Comparison of ENCODE assay signal across 22 cellular contexts in the genomic region with DNA sequence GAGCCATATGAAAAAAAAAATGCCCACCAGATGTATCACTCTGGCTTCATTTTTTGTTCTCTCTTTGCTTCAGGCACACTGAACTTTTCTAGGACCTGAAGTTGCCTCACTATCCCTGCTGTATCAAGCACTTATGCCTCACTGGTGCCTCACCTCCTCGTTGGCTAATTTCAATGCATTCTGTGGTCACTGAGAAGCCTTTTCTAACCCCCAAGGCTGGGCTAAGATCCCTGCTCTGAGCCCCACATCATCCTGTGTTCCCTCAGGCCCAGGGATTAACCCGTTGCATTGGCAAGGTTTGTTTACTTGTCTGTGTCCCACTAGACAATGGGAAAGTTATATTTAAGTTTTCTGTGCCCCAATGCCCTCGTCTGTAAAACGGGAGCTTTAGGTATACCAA.
DNase-seq lines count a peak whose midpoint lies in the region; ATAC-seq and TF ChIP-seq lines count a peak whose summit lies in the region.
"Had no signal": no experiment of that assay in that cellular context is flagged by ENCODE, and none has a peak within 500 bp of the region (broad histone marks: within the 10 kb centered on the region; RNA-seq: fewer than 3 reads in every experiment).

No MANE protein-coding gene starts in this region.

- intact Hi-C loops in thyroid gland (cut with DNase I), result no loop called here

- H3K4me1 ChIP-seq in thyroid gland, result peaks cover 54 to 60% of the 10 kb centered on the region in 2 donors
- H3K4me1 ChIP-seq: HAP-1, SJCRH30 had no signal

- no peaks in the 10 kb centered on the region for H3K9me3 ChIP-seq in thyroid gland
- H3K9me3 ChIP-seq: BLaER1 treated with 17β-estradiol and CSF1 and Interleukin-3, amounts not matched to agents 10 nM and 100 nM; HAP-1; SJCRH30 had no signal

- TF ChIP-seq CTCF in astrocyte of the spinal cord (IDR thresholded peaks at IDR 0.05; ENCODE audit: low read depth, low read length) (no peak), thyroid gland (IDR thresholded peaks at IDR 0.05) (no peak)

- no peaks in the 10 kb centered on the region for H3K36me3 ChIP-seq in thyroid gland
- H3K36me3 ChIP-seq: BLaER1 treated with 17β-estradiol and CSF1 and Interleukin-3, amounts not matched to agents 10 nM and 100 nM; HAP-1; SJCRH30 had no signal

- no peaks in the 10 kb centered on the region for H3K27me3 ChIP-seq in thyroid gland
- H3K27me3 ChIP-seq: BLaER1 treated with 17β-estradiol and CSF1 and Interleukin-3, amounts not matched to agents 10 nM and 100 nM; SJCRH30 had no signal

- peak overlapping the region in 2 of 3 donors; percentile 14 to 50 for H3K27ac ChIP-seq in thyroid gland
- H3K27ac ChIP-seq: BLaER1 treated with 17β-estradiol and CSF1 and Interleukin-3, amounts not matched to agents 10 nM and 100 nM; RWPE1; SJCRH30 had no signal

- no peaks in the 10 kb centered on the region for H3K4me1 Mint-ChIP-seq in immature natural killer cell

- no peaks in the 10 kb centered on the region for H3K36me3 Mint-ChIP-seq in immature natural killer cell

- in situ Hi-C loops in astrocyte of the spinal cord (cut with HindIII; ENCODE audit: low sequenced_read_pairs), result no loop called here

- TF ChIP-seq POLR2A in thyroid gland (IDR thresholded peaks at IDR 0.05), result no peak

- H3K4me3 ChIP-seq in astrocyte of the spinal cord (ENCODE audit: low read depth, low read length) (no peak overlapping the region), thyroid gland (replicated peaks in 1 of 3) (no peak overlapping the region)
- H3K4me3 ChIP-seq: BLaER1 treated with 17β-estradiol and CSF1 and Interleukin-3, amounts not matched to agents 10 nM and 100 nM; HAP-1; K562; SJCRH30 had no signal

- peak; percentile 29 for DNase-seq in NCI-H1105 treated with DMSO at 0.1 percent for 48 hours (lab: John Stamatoyannopoulos, UW)
- no peak for DNase-seq in NCI-H1105 (lab: John Stamatoyannopoulos, UW)
- peak; percentile 14 for DNase-seq in astrocyte of the spinal cord (ENCODE audit: low read depth, low spot score)
- peak; percentile 41 for DNase-seq in myocyte (ENCODE audit: low read depth)
- no peak for DNase-seq in thyroid gland
- DNase-seq in immature natural killer cell, result no peak
- no peak for DNase-seq in NCI-H82 (lab: John Stamatoyannopoulos, UW)
- DNase-seq: 8988T; DMS 273 treated with DMSO at 0.1 percent for 48 hours; EL; NCI-H1436 treated with DMSO at 0.1 percent for 48 hours; NCI-H2081 treated with DMSO at 0.1 percent for 48 hours; NCI-H2227 treated with DMSO at 0.1 percent for 48 hours; NCI-H526; NK-92 treated with Interleukin-12 subunit alpha and Interleukin-12 subunit beta, amount 100 ng/mL, for 24 hours; OCI-M1 had no signal

- H3K27ac Mint-ChIP-seq in immature natural killer cell, result no peak overlapping the region

- H3K27me3 Mint-ChIP-seq in immature natural killer cell (ENCODE audit: low read depth in 3 of 3), result peaks cover 2 to 3% (median 3%) of the 10 kb centered on the region in 3 donors

- 45 to 49% methylated on average over 4 of the region's 4 CpGs for WGBS in thyroid gland, 2 donors

- ATAC-seq in HG02759 (IDR thresholded peaks at IDR 0.05; ENCODE audit: unreplicated experiment), result no peak
- ATAC-seq: K562 had no signal

- no peaks in the 10 kb centered on the region for H3K9me3 Mint-ChIP-seq in immature natural killer cell

- no peak overlapping the region for H3K4me3 Mint-ChIP-seq in immature natural killer cell

Comparison
In these comparisons a context has a peak if more than half of its experiments do, and no peak if none do; other contexts are left out.
1. DNase-seq: peak in NCI-H1105 treated with DMSO at 0.1 percent for 48 hours (single experiment), astrocyte of the spinal cord (single experiment) and myocyte (single experiment); none in NCI-H1105 (single experiment), thyroid gland (0 of 2), immature natural killer cell (0 of 3) and NCI-H82 (single experiment).